Comparison of ENCODE assay signal across 24 cellular contexts in the genomic region with DNA sequence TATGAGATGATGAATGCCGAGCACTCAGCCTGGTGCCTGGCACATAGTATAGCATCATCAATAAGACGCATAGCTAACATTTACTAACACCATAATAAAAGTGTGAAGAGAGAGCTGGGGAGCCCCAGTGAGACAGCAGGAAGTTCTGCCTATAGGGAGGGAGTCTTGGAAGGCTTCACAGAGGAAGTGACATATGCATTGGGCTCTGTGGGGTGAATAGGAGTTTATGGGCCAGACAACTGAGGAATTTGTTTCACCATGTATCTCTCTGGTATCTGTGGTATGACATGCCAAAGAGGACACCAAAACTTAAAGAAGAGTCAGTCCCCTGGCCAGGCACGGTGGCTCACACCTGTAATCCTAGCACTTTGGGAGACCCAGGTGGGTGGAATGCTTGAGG.
"Had no signal": no experiment of that assay in that cellular context is flagged by ENCODE, and none has a peak within 500 bp of the region (broad histone marks: within the 10 kb centered on the region; RNA-seq: fewer than 3 reads in every experiment).

No MANE protein-coding gene starts in this region.

- H3K4me3 Mint-ChIP-seq: dendritic cell treated with granulocyte-macrophage colony-stimulating factor and Interleukin-4, amounts not matched to agents 40 ng/mL and 50 ng/mL, for 4 days; effector memory CD8-positive, alpha-beta T cell; endodermal cell; naive thymus-derived CD4-positive, alpha-beta T cell had no signal

- DNase-seq: colonic mucosa; cortex of kidney; effector CD8-positive, alpha-beta T cell; effector memory CD8-positive, alpha-beta T cell; endodermal cell; erythroblast; esophagus squamous epithelium; foreskin fibroblast; foreskin melanocyte; gastrocnemius medialis; glutamatergic neuron; head of caudate nucleus; heart right ventricle; hippocampal formation; left cardiac atrium; left ventricle myocardium superior; lower lobe of right lung; mesendoderm; midbrain; naive thymus-derived CD4-positive, alpha-beta T cell had no signal

- H3K4me1 Mint-ChIP-seq: endodermal cell had no signal

- H3K27ac Mint-ChIP-seq: dendritic cell treated with granulocyte-macrophage colony-stimulating factor and Interleukin-4, amounts not matched to agents 40 ng/mL and 50 ng/mL, for 4 days; effector memory CD8-positive, alpha-beta T cell; endodermal cell; naive thymus-derived CD4-positive, alpha-beta T cell had no signal

- H3K9me3 Mint-ChIP-seq: dendritic cell treated with granulocyte-macrophage colony-stimulating factor and Interleukin-4, amounts not matched to agents 40 ng/mL and 50 ng/mL, for 4 days; effector memory CD8-positive, alpha-beta T cell; endodermal cell; naive thymus-derived CD4-positive, alpha-beta T cell had no signal

- H3K36me3 ChIP-seq: colonic mucosa, gastrocnemius medialis, left lung had no signal

- H3K9me3 ChIP-seq: colonic mucosa, esophagus squamous epithelium, gastrocnemius medialis, heart right ventricle, left lung, lower lobe of right lung had no signal

- H3K4me3 ChIP-seq: colonic mucosa, esophagus squamous epithelium, gastrocnemius medialis, heart right ventricle, left lung, lower lobe of right lung had no signal

- H3K27me3 Mint-ChIP-seq: naive thymus-derived CD4-positive, alpha-beta T cell had no signal

- H3K36me3 Mint-ChIP-seq: naive thymus-derived CD4-positive, alpha-beta T cell had no signal

- H3K27ac ChIP-seq: colonic mucosa, epithelial cell of prostate, esophagus squamous epithelium, gastrocnemius medialis, heart right ventricle, left lung, lower lobe of right lung had no signal

- ATAC-seq: effector memory CD8-positive, alpha-beta T cell; esophagus mucosa; gastrocnemius medialis; heart right ventricle; left cardiac atrium; left lung; left ventricle myocardium superior; lower lobe of right lung; naive thymus-derived CD4-positive, alpha-beta T cell had no signal

- H3K4me1 ChIP-seq: colonic mucosa, gastrocnemius medialis, heart right ventricle, left lung, lower lobe of right lung had no signal

- H3K27me3 ChIP-seq: colonic mucosa, esophagus squamous epithelium, gastrocnemius medialis, heart right ventricle, left lung had no signal
